ENCODE assay signal across 19 cellular contexts in the genomic region with DNA sequence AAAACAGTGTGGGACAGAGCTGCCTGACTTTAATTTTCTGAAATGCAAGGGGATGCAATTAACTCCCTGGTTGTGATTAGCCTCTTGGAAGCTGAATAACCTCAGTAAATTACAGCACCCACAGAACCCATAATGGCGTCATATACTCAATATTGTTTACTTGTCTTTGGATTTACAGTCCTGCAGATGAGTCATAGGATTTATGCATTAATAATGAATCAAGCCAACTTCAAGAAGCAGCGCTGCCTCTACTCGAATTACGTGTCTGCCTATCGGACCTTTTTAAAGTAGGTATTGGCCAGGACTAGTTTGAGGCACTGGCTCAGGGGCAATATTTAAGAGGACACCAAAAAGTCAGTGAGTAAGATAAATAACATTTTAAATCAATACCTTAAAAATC.
DNase-seq lines count a peak whose midpoint lies in the region; ATAC-seq and TF ChIP-seq lines count a peak whose summit lies in the region.
"Had no signal": no experiment of that assay in that cellular context is flagged by ENCODE, and none has a peak within 500 bp of the region (broad histone marks: within the 10 kb centered on the region; RNA-seq: fewer than 3 reads in every experiment).

No MANE protein-coding gene starts in this region.

- intact Hi-C loops in thyroid gland (cut with DNase I) = no loop called here

- H3K27me3 Mint-ChIP-seq in T-helper 17 cell = peaks cover 6% of the 10 kb centered on the region
- H3K27me3 Mint-ChIP-seq: activated naive CD4-positive, alpha-beta T cell treated with anti-CD3 and anti-CD28 coated beads, Interleukin-2, amount 10 ng/mL, durations not matched to agents 7 days and 5 days; IgD-negative memory B cell had no signal

- H3K4me1 Mint-ChIP-seq in T-helper 17 cell = no peaks in the 10 kb centered on the region
- H3K4me1 Mint-ChIP-seq: activated naive CD4-positive, alpha-beta T cell treated with anti-CD3 and anti-CD28 coated beads, Interleukin-2, amount 10 ng/mL, durations not matched to agents 7 days and 5 days; IgD-negative memory B cell had no signal

- WGBS in thyroid gland, 2 donors = 87 to 94% methylated on average over 5 of the region's 5 CpGs

- H3K36me3 Mint-ChIP-seq in T-helper 17 cell (ENCODE audit: low read depth) = no peaks in the 10 kb centered on the region
- H3K36me3 Mint-ChIP-seq: activated naive CD4-positive, alpha-beta T cell treated with anti-CD3 and anti-CD28 coated beads, Interleukin-2, amount 10 ng/mL, durations not matched to agents 7 days and 5 days; IgD-negative memory B cell had no signal

- H3K27ac ChIP-seq in thyroid gland = no peak overlapping the region
- H3K27ac ChIP-seq: cardiac muscle cell, gastrocnemius medialis, thoracic aorta had no signal

- no peaks in the 10 kb centered on the region for H3K36me3 ChIP-seq in thyroid gland
- H3K36me3 ChIP-seq: cardiac muscle cell, gastrocnemius medialis, thoracic aorta had no signal

- no peaks in the 10 kb centered on the region for H3K4me1 ChIP-seq in thyroid gland
- H3K4me1 ChIP-seq: gastrocnemius medialis had no signal

- H3K9me3 ChIP-seq in T-helper 17 cell (ENCODE audit: control insufficient read depth, low read length, poor library complexity, severe bottlenecking) = no peaks in the 10 kb centered on the region
- H3K9me3 ChIP-seq in thyroid gland = no peaks in the 10 kb centered on the region
- H3K9me3 ChIP-seq: gastrocnemius medialis, thoracic aorta had no signal

- TF ChIP-seq POLR2A in thyroid gland (IDR thresholded peaks at IDR 0.05) = no peak

- H3K27ac Mint-ChIP-seq in T-helper 17 cell = no peak overlapping the region
- H3K27ac Mint-ChIP-seq: activated naive CD4-positive, alpha-beta T cell treated with anti-CD3 and anti-CD28 coated beads, Interleukin-2, amount 10 ng/mL, durations not matched to agents 7 days and 5 days; IgD-negative memory B cell had no signal

- no peak for TF ChIP-seq CTCF in thyroid gland (IDR thresholded peaks at IDR 0.05)

- DNase-seq in DMS53 (lab: John Stamatoyannopoulos, UW) (peak; percentile 92), M059J (ENCODE audit: low read depth) (peak; percentile 5), NCI-H524 (lab: John Stamatoyannopoulos, UW) (peak; percentile 19 to 59), iris pigment epithelial cell (ENCODE audit: low read depth) (peak; percentile 43), NCI-H82 (lab: John Stamatoyannopoulos, UW) (no peak), GOT3 (lab: John Stamatoyannopoulos, UW) (no peak), T-helper 17 cell (no peak), thyroid gland (no peak)
- DNase-seq: activated CD4-positive, CD25-positive, alpha-beta regulatory T cell treated with anti-CD3 and anti-CD28 coated beads, Interleukin-2, amount 50 U/mL, for 72 hours; activated naive CD4-positive, alpha-beta T cell treated with anti-CD3 and anti-CD28 coated beads, Interleukin-2, amount 10 ng/mL, durations not matched to agents 7 days and 5 days; C1 segment of cervical spinal cord; gastrocnemius medialis; mammary epithelial cell; NCI-H1694 treated with DMSO at 0.1 percent for 48 hours; retina had no signal

- no peak for ATAC-seq in T-helper 17 cell
- ATAC-seq: gastrocnemius medialis, Panc1 had no signal

- no peak overlapping the region for H3K4me3 Mint-ChIP-seq in T-helper 17 cell
- H3K4me3 Mint-ChIP-seq: activated naive CD4-positive, alpha-beta T cell treated with anti-CD3 and anti-CD28 coated beads, Interleukin-2, amount 10 ng/mL, durations not matched to agents 7 days and 5 days; IgD-negative memory B cell had no signal

- no peaks in the 10 kb centered on the region for H3K27me3 ChIP-seq in thyroid gland
- H3K27me3 ChIP-seq: cardiac muscle cell had no signal

- no peak overlapping the region for H3K4me3 ChIP-seq in thyroid gland (replicated peaks in 1 of 3)
- H3K4me3 ChIP-seq: cardiac muscle cell, gastrocnemius medialis, thoracic aorta had no signal

Comparison
In these comparisons a context has a peak if more than half of its experiments do, and no peak if none do; other contexts are left out.
1. DNase-seq: peak in DMS53 (single experiment), M059J (single experiment), NCI-H524 (2 of 2) and iris pigment epithelial cell (single experiment); none in NCI-H82 (single experiment), GOT3 (single experiment), T-helper 17 cell (0 of 3) and thyroid gland (0 of 2).